ENCODE assay signal across 10 cellular contexts in genomic region chr6:37868447-37868825, GRCh38. TPM values are rescaled to one million over a fixed set of nuclear protein-coding genes. Genes with fewer than 3 reads are reported as not detected.
DNase-seq lines count a peak whose midpoint lies in the region; ATAC-seq and TF ChIP-seq lines count a peak whose summit lies in the region.
"Had no signal": no experiment of that assay in that cellular context is flagged by ENCODE, and none has a peak within 500 bp of the region (broad histone marks: within the 10 kb centered on the region; RNA-seq: fewer than 3 reads in every experiment).

No MANE protein-coding gene starts in this region.

- H3K4me1 Mint-ChIP-seq in MCF 10A (ENCODE audit: insufficient read depth, unreplicated experiment) (peaks cover 48% of the 10 kb centered on the region), immature natural killer cell (peaks cover 86 to 90% of the 10 kb centered on the region in 2 donors)
- H3K4me1 Mint-ChIP-seq in activated T-helper 17 cell treated with anti-CD3 and anti-CD28 coated beads, Interleukin-2, amount 50 U/mL, for 72 hours = peaks cover 47% of the 10 kb centered on the region

- no peaks in the 10 kb centered on the region for H3K36me3 ChIP-seq in breast epithelium
- no peaks in the 10 kb centered on the region for H3K36me3 ChIP-seq in upper lobe of right lung

- intact Hi-C loops in MCF 10A (cut with micrococcal nuclease) (no loop called here), breast epithelium (cut with DNase I; ENCODE audit: low total_unique reads) (no loop called here), upper lobe of right lung (cut with DNase I) (no loop called here)

- H3K9me3 Mint-ChIP-seq in MCF 10A (ENCODE audit: unreplicated experiment) (no peaks in the 10 kb centered on the region), immature natural killer cell (peaks cover 0 to 2% (median 0%) of the 10 kb centered on the region in 6 donors)
- peaks cover 5% of the 10 kb centered on the region for H3K9me3 Mint-ChIP-seq in activated T-helper 17 cell treated with anti-CD3 and anti-CD28 coated beads, Interleukin-2, amount 50 U/mL, for 72 hours

- H3K9me3 ChIP-seq in breast epithelium = peaks cover 0 to 9% of the 10 kb centered on the region in 2 donors
- no peaks in the 10 kb centered on the region for H3K9me3 ChIP-seq in upper lobe of right lung

- TF ChIP-seq POLR2A in breast epithelium (IDR thresholded peaks at IDR 0.05) = no peak

- DNase-seq in MCF 10A (ENCODE audit: unreplicated experiment) (peak; percentile 49), breast epithelium (ENCODE audit: low spot score in 2 of 2) (no peak), immature natural killer cell (peak; percentile 52 to 56 (median 53)), upper lobe of right lung (no peak), NCI-H1105 (lab: John Stamatoyannopoulos, UW) (no peak)
- DNase-seq: NCI-H524, occipital lobe had no signal

- BruUV-seq in MCF 10A (replicated peaks; lab: Mats Ljungman, UMichigan) = no TSS peak

- H3K36me3 Mint-ChIP-seq in MCF 10A (ENCODE audit: insufficient read depth, unreplicated experiment) (peaks cover 9% of the 10 kb centered on the region), immature natural killer cell (peaks cover 0 to 8% (median 3%) of the 10 kb centered on the region in 3 donors)
- H3K36me3 Mint-ChIP-seq in activated T-helper 17 cell treated with anti-CD3 and anti-CD28 coated beads, Interleukin-2, amount 50 U/mL, for 72 hours (ENCODE audit: low read depth) = peaks cover 35% of the 10 kb centered on the region

- TF ChIP-seq CTCF in MCF 10A (IDR thresholded peaks at IDR 0.05; ENCODE audit: unreplicated experiment) (no peak), breast epithelium (IDR thresholded peaks at IDR 0.05) (no peak), upper lobe of right lung (IDR thresholded peaks at IDR 0.05) (no peak)

- H3K27ac ChIP-seq in breast epithelium (no peak overlapping the region), upper lobe of right lung (no peak overlapping the region)

- CTCF ChIA-PET in MCF 10A (lab: Yijun Ruan, JAX) = interaction anchor here (0.6 kb wide), 1 partner anchor 25 kb away, joined by 5 read pairs; no protein-coding TSS in a partner anchor

- no peaks in the 10 kb centered on the region for H3K27me3 Mint-ChIP-seq in MCF 10A (ENCODE audit: insufficient read depth, unreplicated experiment)
- no peaks in the 10 kb centered on the region for H3K27me3 Mint-ChIP-seq in activated T-helper 17 cell treated with anti-CD3 and anti-CD28 coated beads, Interleukin-2, amount 50 U/mL, for 72 hours
- H3K27me3 Mint-ChIP-seq in immature natural killer cell (ENCODE audit: low read depth in 3 of 3) = peaks cover 0 to 5% (median 0%) of the 10 kb centered on the region in 3 donors

- H3K4me1 ChIP-seq in breast epithelium (no peaks in the 10 kb centered on the region), upper lobe of right lung (peaks cover 17% of the 10 kb centered on the region)

- H3K4me3 Mint-ChIP-seq in MCF 10A (ENCODE audit: unreplicated experiment) (peak overlapping the region; percentile 31), immature natural killer cell (peak overlapping the region; percentile 67 to 89 (median 79))
- peak overlapping the region; percentile 61 for H3K4me3 Mint-ChIP-seq in activated T-helper 17 cell treated with anti-CD3 and anti-CD28 coated beads, Interleukin-2, amount 50 U/mL, for 72 hours

- POLR2A ChIA-PET in MCF 10A (lab: Yijun Ruan, JAX) = interaction anchor here (0.6 to 4.0 kb wide), 4 partner anchors 10 to 608 kb away, joined by 3 to 39 read pairs (median 3); partner anchors contain the start of gene ZFAND3

- H3K27me3 ChIP-seq in breast epithelium (no peaks in the 10 kb centered on the region), upper lobe of right lung (no peaks in the 10 kb centered on the region)

- H3K4me3 ChIP-seq in breast epithelium = no peak overlapping the region
- H3K4me3 ChIP-seq in upper lobe of right lung = no peak overlapping the region

- H3K27ac Mint-ChIP-seq in MCF 10A (ENCODE audit: low read depth, unreplicated experiment) (peak overlapping the region; percentile 91), immature natural killer cell (peak overlapping the region; percentile 86 to 95 (median 92))
- H3K27ac Mint-ChIP-seq in activated T-helper 17 cell treated with anti-CD3 and anti-CD28 coated beads, Interleukin-2, amount 50 U/mL, for 72 hours = peak overlapping the region; percentile 92

- ATAC-seq in activated T-helper 17 cell treated with anti-CD3 and anti-CD28 coated beads, Interleukin-2, amount 50 U/mL, for 72 hours (replicated peaks) = peak; percentile 74
- ATAC-seq in upper lobe of right lung (peak; percentile 41), GM18909 (IDR thresholded peaks at IDR 0.05; ENCODE audit: poor library complexity, unreplicated experiment) (no peak), GM21619 (IDR thresholded peaks at IDR 0.05; ENCODE audit: unreplicated experiment) (no peak)

RNA-seq across cellular contexts. Expression of gene ZFAND3, which starts 48.9 kb away (rescaled TPM):
- total RNA-seq in MCF 10A (2022) (85.0 and 100 TPM in 2 replicates), breast epithelium (10 to 100 TPM; 34.1 to 53.0 (median 36.0) TPM), upper lobe of right lung (69.1 TPM)
- 10 to 100 TPM; 26.1 to 32.0 TPM for total RNA-seq in activated T-helper 17 cell treated with anti-CD3 and anti-CD28 coated beads, Interleukin-2, amount 50 U/mL, for 72 hours
- polyA plus RNA-seq in immature natural killer cell = 10 to 100 TPM in 1 of 3 donors, 1 to 10 TPM in 2; 3.1 to 10.2 (median 3.9) TPM

Comparison
In these comparisons a context has a peak if more than half of its experiments do, and no peak if none do; other contexts are left out.
1. DNase-seq: peak in MCF 10A (single experiment) and immature natural killer cell (3 of 3); none in breast epithelium (0 of 2), upper lobe of right lung (single experiment) and NCI-H1105 (single experiment).
2. ATAC-seq: peak in activated T-helper 17 cell treated with anti-CD3 and anti-CD28 coated beads, Interleukin-2, amount 50 U/mL, for 72 hours (single experiment) and upper lobe of right lung (single experiment); none in GM18909 (single experiment) and GM21619 (single experiment).
3. Peak in every context shown above with its lines, with median percentiles within 50 percentile points of each other: H3K27ac Mint-ChIP-seq and H3K4me3 Mint-ChIP-seq.